9 cellular contexts compared by ENCODE assay signal in the genomic region with DNA sequence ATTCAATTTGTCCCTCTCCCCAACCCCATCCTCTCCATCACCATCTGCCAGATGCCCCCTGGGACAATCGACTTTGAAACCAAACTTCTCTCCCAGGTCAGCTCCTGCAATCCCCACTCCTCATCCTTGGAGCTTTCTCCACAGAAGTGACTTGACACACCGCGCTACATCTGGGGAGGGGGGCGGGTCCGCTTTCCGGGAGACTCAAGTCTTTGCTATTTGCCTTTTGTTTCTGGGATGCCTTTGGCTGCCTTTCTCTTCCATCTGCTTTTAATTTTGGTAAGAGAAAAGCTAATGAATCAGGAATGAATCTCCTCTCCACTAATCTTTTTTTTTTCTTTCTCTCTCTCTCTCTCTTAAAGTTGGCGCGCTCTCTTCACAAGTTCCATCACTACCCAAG. TPM values are rescaled to one million over a fixed set of nuclear protein-coding genes. Genes with fewer than 3 reads are reported as not detected.
A peak's percentile ranks its signal among the peaks of the same experiment; 100 is the strongest.
DNase-seq lines count a peak whose midpoint lies in the region; FAIRE-seq and TF ChIP-seq lines count a peak whose summit lies in the region.
"Had no signal": no experiment of that assay in that cellular context is flagged by ENCODE, and none has a peak within 500 bp of the region (broad histone marks: within the 10 kb centered on the region; RNA-seq: fewer than 3 reads in every experiment).

No MANE protein-coding gene starts in this region.

- no peaks in the 10 kb centered on the region for H3K9me3 Mint-ChIP-seq in endodermal cell
- no peaks in the 10 kb centered on the region for H3K9me3 Mint-ChIP-seq in nephron progenitor cell

- H3K9ac ChIP-seq in endodermal cell (ENCODE audit: extremely low read depth, low read length, poor library complexity, severe bottlenecking): no peak overlapping the region

- TF ChIP-seq CTCF in AG10803 (conservative IDR thresholded peaks at IDR 0.05; ENCODE audit: low read length) (no peak), endodermal cell (conservative IDR thresholded peaks at IDR 0.05) (no peak), nephron progenitor cell (IDR thresholded peaks at IDR 0.05) (no peak), GM10248 (IDR thresholded peaks at IDR 0.05; ENCODE audit: control extremely low read depth, extremely low read depth, low read depth, missing control alignments) (no peak), GM13977 (IDR thresholded peaks at IDR 0.05; ENCODE audit: extremely low read depth, insufficient read depth, missing control alignments) (no peak)

- FAIRE-seq in small intestine (lab: Jason Lieb, UNC): no peak

- H3K9me3 ChIP-seq in endodermal cell (ENCODE audit: control insufficient read depth, low read length) (no peaks in the 10 kb centered on the region), small intestine (ENCODE audit: control insufficient read depth, low read depth) (no peaks in the 10 kb centered on the region)

- peaks cover 14% of the 10 kb centered on the region for H3K27me3 Mint-ChIP-seq in endodermal cell (ENCODE audit: insufficient read depth)
- peaks cover 10% of the 10 kb centered on the region for H3K27me3 Mint-ChIP-seq in nephron progenitor cell (ENCODE audit: low read depth, poor library complexity)

- CTCF ChIA-PET in GM10248 (lab: Yijun Ruan, JAX): interaction anchor here (0.6 to 1.5 kb wide), 3 partner anchors 10 to 25 kb away, joined by 3 to 4 read pairs (median 3); no protein-coding TSS in a partner anchor

- H3K4me3 Mint-ChIP-seq in endodermal cell: peak overlapping the region; percentile 99
- peak overlapping the region; percentile 95 for H3K4me3 Mint-ChIP-seq in nephron progenitor cell

- H3K4me1 ChIP-seq in endodermal cell (ENCODE audit: control insufficient read depth, insufficient read depth, low read length) (peaks cover 2% of the 10 kb centered on the region), small intestine (ENCODE audit: control insufficient read depth in 2 of 2, insufficient read depth in 1 of 2, low read depth in 1 of 2, low read length in 1 of 2) (peaks cover 0 to 3% of the 10 kb centered on the region in 2 donors)

- peaks cover 21% of the 10 kb centered on the region for H3K4me1 Mint-ChIP-seq in endodermal cell
- H3K4me1 Mint-ChIP-seq in nephron progenitor cell: peaks cover 35% of the 10 kb centered on the region

- in situ Hi-C loops in GM13977 (cut with MboI; ENCODE audit: low pct_unique_long_range_greater_than_20kb, low sequenced_read_pairs, unreplicated experiment): no loop called here

- WGBS in endodermal cell (ENCODE audit: insufficient coverage in 1 of 2, insufficient read length in 1 of 2), 2 experiments: 0 to 6% methylated on average over 2 to 8 of the region's 8 CpGs
- 8 to 12% (median 10%) methylated on average over 8 of the region's 8 CpGs for WGBS in small intestine, 3 donors

- POLR2A ChIA-PET in GM10248 (lab: Yijun Ruan, JAX): no interaction called here

- H3K36me3 ChIP-seq in endodermal cell (ENCODE audit: control insufficient read depth, insufficient read depth, low read length) (peaks cover 14% of the 10 kb centered on the region), small intestine (ENCODE audit: control insufficient read depth in 2 of 2, insufficient read depth in 2 of 2, low read length in 2 of 2) (no peaks in the 10 kb centered on the region)

- H3K36me3 Mint-ChIP-seq in endodermal cell (ENCODE audit: low read depth): peaks cover 10% of the 10 kb centered on the region
- peaks cover 4% of the 10 kb centered on the region for H3K36me3 Mint-ChIP-seq in nephron progenitor cell (ENCODE audit: low read depth)

- H3K27me3 ChIP-seq in endodermal cell (ENCODE audit: control insufficient read depth, insufficient read depth, low read length, poor library complexity, severe bottlenecking) (no peaks in the 10 kb centered on the region), small intestine (ENCODE audit: control insufficient read depth in 2 of 2, insufficient read depth in 2 of 2, low read length in 2 of 2) (peaks cover 0 to 6% of the 10 kb centered on the region in 2 donors)

- H3K27ac ChIP-seq in endodermal cell (ENCODE audit: low read depth, low read length): no peak overlapping the region
- H3K27ac ChIP-seq in small intestine (ENCODE audit: low read depth in 1 of 2, low read length in 1 of 2): no peak overlapping the region
- H3K27ac ChIP-seq: VCaP had no signal

- DNase-seq in AG10803 (ENCODE audit: low read depth) (peak; percentile 97), M059J (ENCODE audit: low read depth) (peak; percentile 65), endodermal cell (peak; percentile 61), nephron progenitor cell (peak; percentile 23), NCI-H2171 treated with DMSO at 0.1 percent for 48 hours (lab: John Stamatoyannopoulos, UW) (no peak), GM10248 (ENCODE audit: extremely low spot score) (no peak), GM13977 (ENCODE audit: low spot score) (no peak), small intestine (no peak)

- H3K27ac Mint-ChIP-seq in endodermal cell (no peak overlapping the region), nephron progenitor cell (peak overlapping the region; percentile 98)

- H3K4me3 ChIP-seq in AG10803 (ENCODE audit: low read length): peak overlapping the region; percentile 89
- H3K4me3 ChIP-seq in endodermal cell (ENCODE audit: low read length): peak overlapping the region; percentile 84
- no peak overlapping the region for H3K4me3 ChIP-seq in small intestine (ENCODE audit: low read depth in 1 of 2, low read length in 2 of 2)

RNA-seq across cellular contexts. Expression of gene TPBG, which starts 0.7 kb away (rescaled TPM):
- total RNA-seq in M059J (2014; rRNA removed; shearing (Covaris generic)): 31.6 and 46.8 TPM in 2 replicates
- 10 to 100 TPM; 34.0 to 39.1 TPM for total RNA-seq in endodermal cell
- 207 TPM for polyA plus RNA-seq in endodermal cell (2013, experiment 1 of 2)
- polyA plus RNA-seq in endodermal cell (2013, experiment 2 of 2): 174 TPM
- 1 to 10 TPM; 1.1 to 6.9 (median 1.3) TPM for polyA plus RNA-seq in small intestine

Comparison
In these comparisons a context has a peak if more than half of its experiments do, and no peak if none do; other contexts are left out.
1. DNase-seq: peak in AG10803 (single experiment), M059J (single experiment), endodermal cell (single experiment) and nephron progenitor cell (single experiment); none in NCI-H2171 treated with DMSO at 0.1 percent for 48 hours (single experiment), GM10248 (single experiment), GM13977 (single experiment) and small intestine (single experiment).
2. H3K4me3 ChIP-seq: peak in AG10803 (single experiment) and endodermal cell (single experiment); none in small intestine (0 of 2).